Comparison of ENCODE assay signal across 31 cellular contexts in genomic region chr2:68333931-68334330, GRCh38. TPM values are rescaled to one million over a fixed set of nuclear protein-coding genes. Genes with fewer than 3 reads are reported as not detected.
"Had no signal": no experiment of that assay in that cellular context is flagged by ENCODE, and none has a peak within 500 bp of the region (broad histone marks: within the 10 kb centered on the region; RNA-seq: fewer than 3 reads in every experiment).

No MANE protein-coding gene starts in this region.

- FAIRE-seq: colon, endometrium, endothelial cell of umbilical vein, frontal cortex had no signal

- H3K4me1 Mint-ChIP-seq: endodermal cell had no signal

- ATAC-seq: effector memory CD8-positive, alpha-beta T cell; esophagus mucosa; foreskin keratinocyte; gastrocnemius medialis; gastroesophageal sphincter; heart left ventricle; heart right ventricle had no signal

- H3K27ac ChIP-seq: colonic mucosa, coronary artery, dorsolateral prefrontal cortex, epithelial cell of prostate, esophagus muscularis mucosa, esophagus squamous epithelium, foreskin keratinocyte, gastrocnemius medialis, gastroesophageal sphincter, heart left ventricle, heart right ventricle had no signal

- H3K27me3 Mint-ChIP-seq: dendritic cell treated with granulocyte-macrophage colony-stimulating factor and Interleukin-4, amounts not matched to agents 40 ng/mL and 50 ng/mL, for 4 days had no signal

- H3K9me3 Mint-ChIP-seq: dendritic cell treated with granulocyte-macrophage colony-stimulating factor and Interleukin-4, amounts not matched to agents 40 ng/mL and 50 ng/mL, for 4 days; effector memory CD8-positive, alpha-beta T cell; endodermal cell had no signal

- DNase-seq: colonic mucosa; cortex of kidney; dermis blood vessel endothelial cell; dorsolateral prefrontal cortex; effector CD4-positive, alpha-beta T cell; effector CD8-positive, alpha-beta T cell; effector memory CD4-positive, alpha-beta T cell; effector memory CD8-positive, alpha-beta T cell; endodermal cell; erythroblast; esophagus squamous epithelium; foreskin fibroblast; foreskin keratinocyte; foreskin melanocyte; gastrocnemius medialis; glutamatergic neuron; head of caudate nucleus; heart left ventricle; heart right ventricle had no signal

- H3K4me1 ChIP-seq: colonic mucosa, esophagus muscularis mucosa, esophagus squamous epithelium, gastrocnemius medialis, gastroesophageal sphincter, heart left ventricle, heart right ventricle had no signal

- H3K9me3 ChIP-seq: colonic mucosa, esophagus muscularis mucosa, esophagus squamous epithelium, gastrocnemius medialis, gastroesophageal sphincter, heart left ventricle, heart right ventricle had no signal

- H3K4me3 Mint-ChIP-seq: dendritic cell treated with granulocyte-macrophage colony-stimulating factor and Interleukin-4, amounts not matched to agents 40 ng/mL and 50 ng/mL, for 4 days; effector memory CD8-positive, alpha-beta T cell; endodermal cell had no signal

- H3K36me3 ChIP-seq: colonic mucosa, esophagus muscularis mucosa, esophagus squamous epithelium, gastrocnemius medialis, gastroesophageal sphincter, heart left ventricle, heart right ventricle had no signal

- H3K4me3 ChIP-seq: colonic mucosa, coronary artery, dorsolateral prefrontal cortex, esophagus muscularis mucosa, esophagus squamous epithelium, gastrocnemius medialis, gastroesophageal sphincter, heart left ventricle, heart right ventricle had no signal

- H3K27ac Mint-ChIP-seq: dendritic cell treated with granulocyte-macrophage colony-stimulating factor and Interleukin-4, amounts not matched to agents 40 ng/mL and 50 ng/mL, for 4 days; effector memory CD8-positive, alpha-beta T cell; endodermal cell had no signal

- H3K27me3 ChIP-seq: colonic mucosa, foreskin keratinocyte, gastrocnemius medialis had no signal

RNA-seq across cellular contexts. Expression of gene PLEK, which starts 31.2 kb away (rescaled TPM):
- total RNA-seq: endodermal cell, epithelial cell of proximal tubule, fibroblast of lung, foreskin keratinocyte had no signal
- polyA plus RNA-seq: fibroblast of lung, foreskin keratinocyte had no signal
